22 cellular contexts compared by ENCODE assay signal in the genomic region with DNA sequence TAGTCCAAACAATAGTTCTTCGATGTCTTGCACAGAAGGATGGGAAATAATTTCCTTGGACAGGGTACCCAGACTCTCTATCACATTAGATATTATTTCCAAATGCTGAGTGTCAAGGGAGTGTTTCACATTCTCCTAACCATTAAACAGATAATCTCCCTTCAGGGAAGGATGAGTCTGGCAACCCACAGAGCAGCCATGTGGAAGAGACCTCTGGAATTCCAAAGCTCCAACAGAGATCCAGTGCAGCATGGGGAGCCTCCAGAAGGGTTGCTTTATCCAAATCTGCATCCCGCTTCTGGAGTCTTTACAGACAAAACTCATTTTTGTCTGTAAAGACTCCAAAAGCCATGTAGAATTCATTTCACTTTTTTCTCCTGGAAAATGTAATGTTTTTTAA.
"Had no signal": no experiment of that assay in that cellular context is flagged by ENCODE, and none has a peak within 500 bp of the region (broad histone marks: within the 10 kb centered on the region; RNA-seq: fewer than 3 reads in every experiment).

No MANE protein-coding gene starts in this region.

- H3K4me1 Mint-ChIP-seq: activated CD4-positive, alpha-beta T cell treated with anti-CD3 and anti-CD28 coated beads, Interleukin-2, amount 10 ng/mL, durations not matched to agents 24 days and 14 days; activated T-helper 17 cell treated with anti-CD3 and anti-CD28 coated beads, Interleukin-2, amount 50 U/mL, for 72 hours; immature natural killer cell; natural killer cell had no signal

- ATAC-seq: activated CD8-positive, alpha-beta T cell treated with anti-CD3 and anti-CD28 coated beads for 36 hours; activated T-helper 17 cell treated with anti-CD3 and anti-CD28 coated beads, Interleukin-2, amount 50 U/mL, for 72 hours; natural killer cell; stimulated activated naive CD8-positive, alpha-beta T cell treated with anti-CD3 and anti-CD28 coated beads, Interleukin-15, Interleukin-2, amounts not matched to agents 100 U/mL and 50 U/mL, for 24 hours had no signal

- H3K36me3 ChIP-seq: transverse colon, uterus had no signal

- H3K36me3 Mint-ChIP-seq: brain, immature natural killer cell, natural killer cell had no signal

- H3K4me1 ChIP-seq: transverse colon, uterus had no signal

- H3K9me3 ChIP-seq: transverse colon, uterus had no signal

- H3K4me3 Mint-ChIP-seq: activated CD4-positive, alpha-beta T cell treated with anti-CD3 and anti-CD28 coated beads, Interleukin-2, amount 10 ng/mL, durations not matched to agents 24 days and 14 days; activated CD8-positive, alpha-beta T cell treated with anti-CD3 and anti-CD28 coated beads for 36 hours; activated naive CD4-positive, alpha-beta T cell treated with anti-CD3 and anti-CD28 coated beads for 36 hours; activated T-helper 17 cell treated with anti-CD3 and anti-CD28 coated beads, Interleukin-2, amount 50 U/mL, for 72 hours; immature natural killer cell; natural killer cell had no signal

- H3K27ac ChIP-seq: transverse colon, uterus had no signal

- FAIRE-seq: frontal cortex had no signal

- H3K27me3 Mint-ChIP-seq: activated CD4-positive, alpha-beta T cell treated with anti-CD3 and anti-CD28 coated beads, Interleukin-2, amount 10 ng/mL, durations not matched to agents 24 days and 14 days; activated T-helper 17 cell treated with anti-CD3 and anti-CD28 coated beads, Interleukin-2, amount 50 U/mL, for 72 hours had no signal

- DNase-seq: activated CD4-positive, alpha-beta T cell treated with anti-CD3 and anti-CD28 coated beads, Interleukin-2, amount 10 ng/mL, durations not matched to agents 24 days and 14 days; activated CD4-positive, CD25-positive, alpha-beta regulatory T cell; activated CD8-positive, alpha-beta T cell treated with anti-CD3 and anti-CD28 coated beads for 36 hours; activated naive CD4-positive, alpha-beta T cell treated with anti-CD3 and anti-CD28 coated beads for 36 hours; activated T-cell treated with anti-CD3 and anti-CD28 coated beads, Interleukin-2, amount 50 U/mL, for 1 hour; anterior cingulate cortex; caudate nucleus; erythroblast; head of caudate nucleus; immature natural killer cell; mesenchymal stem cell; natural killer cell; nucleus accumbens; stimulated activated CD4-positive, alpha-beta T cell treated with anti-CD3 and anti-CD28 coated beads, Interleukin-2, amount 100 ng/mL, for 24 hours; stimulated activated naive CD8-positive, alpha-beta T cell treated with anti-CD3 and anti-CD28 coated beads, Interleukin-15, Interleukin-2, amounts not matched to agents 100 U/mL and 50 U/mL, for 24 hours; T-helper 1 cell; T-helper 9 cell; transverse colon; uterus had no signal

- H3K27me3 ChIP-seq: transverse colon, uterus had no signal

- H3K27ac Mint-ChIP-seq: activated CD4-positive, alpha-beta T cell treated with anti-CD3 and anti-CD28 coated beads, Interleukin-2, amount 10 ng/mL, durations not matched to agents 24 days and 14 days; activated CD8-positive, alpha-beta T cell treated with anti-CD3 and anti-CD28 coated beads for 36 hours; activated naive CD4-positive, alpha-beta T cell treated with anti-CD3 and anti-CD28 coated beads for 36 hours; activated T-helper 17 cell treated with anti-CD3 and anti-CD28 coated beads, Interleukin-2, amount 50 U/mL, for 72 hours; brain; immature natural killer cell; natural killer cell had no signal

- H3K9me3 Mint-ChIP-seq: activated CD4-positive, alpha-beta T cell treated with anti-CD3 and anti-CD28 coated beads, Interleukin-2, amount 10 ng/mL, durations not matched to agents 24 days and 14 days; activated CD8-positive, alpha-beta T cell treated with anti-CD3 and anti-CD28 coated beads for 36 hours; activated naive CD4-positive, alpha-beta T cell treated with anti-CD3 and anti-CD28 coated beads for 36 hours; activated T-helper 17 cell treated with anti-CD3 and anti-CD28 coated beads, Interleukin-2, amount 50 U/mL, for 72 hours; brain had no signal

- H3K4me3 ChIP-seq: transverse colon, uterus had no signal
